18 cellular contexts compared by ENCODE assay signal in genomic region chr7:158301221-158301620, GRCh38.
DNase-seq lines count a peak whose midpoint lies in the region; ATAC-seq and TF ChIP-seq lines count a peak whose summit lies in the region.
"Had no signal": no experiment of that assay in that cellular context is flagged by ENCODE, and none has a peak within 500 bp of the region (broad histone marks: within the 10 kb centered on the region; RNA-seq: fewer than 3 reads in every experiment).

No MANE protein-coding gene starts in this region.

- no peaks in the 10 kb centered on the region for H3F3A ChIP-seq in neural cell (ENCODE audit: insufficient read depth, low read length, poor library complexity, severe bottlenecking)

- H3K79me2 ChIP-seq in neural cell (replicated peaks; ENCODE audit: insufficient read depth, low read length): no peaks in the 10 kb centered on the region

- TF ChIP-seq CTCF in neural cell (IDR thresholded peaks at IDR 0.05; ENCODE audit: poor library complexity, severe bottlenecking) (no peak), vagina (IDR thresholded peaks at IDR 0.05) (no peak)

- H3K9me2 ChIP-seq in neural cell (ENCODE audit: insufficient read depth, low read length): no peaks in the 10 kb centered on the region

- H3K4me2 ChIP-seq in neural cell (ENCODE audit: low read length): no peak overlapping the region

- H3K4me3 ChIP-seq in H7 (ENCODE audit: insufficient read depth, low read depth, low read length): no peak overlapping the region
- H3K4me3 ChIP-seq in neural cell (ENCODE audit: low read length): peak overlapping the region; percentile 22
- no peak overlapping the region for H3K4me3 ChIP-seq in vagina
- H3K4me3 ChIP-seq: GM23248 had no signal

- no peak overlapping the region for H2AFZ ChIP-seq in neural cell (ENCODE audit: low read depth, low read length)
- H2AFZ ChIP-seq: GM23248 had no signal

- DNase-seq in H7 (peak; percentile 29), RPMI7951 (ENCODE audit: low read depth) (peak; percentile 17), vagina (ENCODE audit: extremely low spot score in 2 of 2) (peak; percentile 7 to 13)
- no peak for DNase-seq in activated naive CD4-positive, alpha-beta T cell treated with anti-CD3 and anti-CD28 coated beads, Interleukin-2, amount 50 U/mL, for 16 hours
- DNase-seq: ACHN, DMS79, GM23248, KBM-7, NCI-H1105 treated with DMSO at 0.1 percent for 48 hours, NCI-H1694, NCI-H2081 treated with DMSO at 0.1 percent for 48 hours, NCI-H748 treated with DMSO at 0.1 percent for 48 hours, OCI-M1, RPMI8226 had no signal

- H3K36me3 ChIP-seq in H7 (replicated peaks; ENCODE audit: control insufficient read depth, insufficient read depth, low read length) (no peaks in the 10 kb centered on the region), neural cell (ENCODE audit: insufficient read depth, low read length) (peaks cover 2% of the 10 kb centered on the region), vagina (no peaks in the 10 kb centered on the region)

- no peaks in the 10 kb centered on the region for H3K9me3 ChIP-seq in neural cell (ENCODE audit: low read length)
- H3K9me3 ChIP-seq in vagina: no peaks in the 10 kb centered on the region

- no peak for ATAC-seq in GM18517 (IDR thresholded peaks at IDR 0.05; ENCODE audit: unreplicated experiment)
- ATAC-seq in GM21390 (IDR thresholded peaks at IDR 0.05; ENCODE audit: unreplicated experiment): no peak
- ATAC-seq: HCT116 had no signal

- H3K9ac ChIP-seq in neural cell (ENCODE audit: low read length): peak overlapping the region; percentile 33
- H3K9ac ChIP-seq: GM23248 had no signal

- peak overlapping the region; percentile 62 for H3K27ac ChIP-seq in neural cell (ENCODE audit: low read length)
- no peak overlapping the region for H3K27ac ChIP-seq in vagina
- H3K27ac ChIP-seq: GM23248 had no signal

- no peak for TF ChIP-seq POLR2A in vagina (IDR thresholded peaks at IDR 0.05)

- no peaks in the 10 kb centered on the region for H3K27me3 ChIP-seq in H7 (ENCODE audit: control insufficient read depth, insufficient read depth, low read length)
- no peaks in the 10 kb centered on the region for H3K27me3 ChIP-seq in neural cell (ENCODE audit: insufficient read depth, low read depth, low read length)
- H3K27me3 ChIP-seq in vagina: no peaks in the 10 kb centered on the region

- TF ChIP-seq RAD21 in neural cell (conservative IDR thresholded peaks at IDR 0.05): no peak

- intact Hi-C loops in vagina (cut with DNase I): no loop called here

- H4K20me1 ChIP-seq in neural cell (ENCODE audit: insufficient read depth): no peaks in the 10 kb centered on the region

- H3K4me1 ChIP-seq in vagina: no peaks in the 10 kb centered on the region

- no peak for TF ChIP-seq EP300 in neural cell (conservative IDR thresholded peaks at IDR 0.05; ENCODE audit: poor library complexity, severe bottlenecking)

TF ChIP-seq in neural cell, 6 proteins besides CTCF, POLR2A, EP300 and RAD21:
- TF ChIP-seq TAF1 (IDR thresholded peaks at IDR 0.05; ENCODE audit: low read depth) (no peak), POLR2AphosphoS5 (IDR thresholded peaks at IDR 0.05) (no peak), EZH2 (IDR thresholded peaks at IDR 0.05; ENCODE audit: borderline replicate concordance, insufficient read depth, low read length, poor library complexity, severe bottlenecking) (no peak), SMC3 (conservative IDR thresholded peaks at IDR 0.05; ENCODE audit: poor library complexity) (no peak), MXI1 (conservative IDR thresholded peaks at IDR 0.05; ENCODE audit: poor library complexity, severe bottlenecking) (no peak)
- TF ChIP-seq, protein P1, sequence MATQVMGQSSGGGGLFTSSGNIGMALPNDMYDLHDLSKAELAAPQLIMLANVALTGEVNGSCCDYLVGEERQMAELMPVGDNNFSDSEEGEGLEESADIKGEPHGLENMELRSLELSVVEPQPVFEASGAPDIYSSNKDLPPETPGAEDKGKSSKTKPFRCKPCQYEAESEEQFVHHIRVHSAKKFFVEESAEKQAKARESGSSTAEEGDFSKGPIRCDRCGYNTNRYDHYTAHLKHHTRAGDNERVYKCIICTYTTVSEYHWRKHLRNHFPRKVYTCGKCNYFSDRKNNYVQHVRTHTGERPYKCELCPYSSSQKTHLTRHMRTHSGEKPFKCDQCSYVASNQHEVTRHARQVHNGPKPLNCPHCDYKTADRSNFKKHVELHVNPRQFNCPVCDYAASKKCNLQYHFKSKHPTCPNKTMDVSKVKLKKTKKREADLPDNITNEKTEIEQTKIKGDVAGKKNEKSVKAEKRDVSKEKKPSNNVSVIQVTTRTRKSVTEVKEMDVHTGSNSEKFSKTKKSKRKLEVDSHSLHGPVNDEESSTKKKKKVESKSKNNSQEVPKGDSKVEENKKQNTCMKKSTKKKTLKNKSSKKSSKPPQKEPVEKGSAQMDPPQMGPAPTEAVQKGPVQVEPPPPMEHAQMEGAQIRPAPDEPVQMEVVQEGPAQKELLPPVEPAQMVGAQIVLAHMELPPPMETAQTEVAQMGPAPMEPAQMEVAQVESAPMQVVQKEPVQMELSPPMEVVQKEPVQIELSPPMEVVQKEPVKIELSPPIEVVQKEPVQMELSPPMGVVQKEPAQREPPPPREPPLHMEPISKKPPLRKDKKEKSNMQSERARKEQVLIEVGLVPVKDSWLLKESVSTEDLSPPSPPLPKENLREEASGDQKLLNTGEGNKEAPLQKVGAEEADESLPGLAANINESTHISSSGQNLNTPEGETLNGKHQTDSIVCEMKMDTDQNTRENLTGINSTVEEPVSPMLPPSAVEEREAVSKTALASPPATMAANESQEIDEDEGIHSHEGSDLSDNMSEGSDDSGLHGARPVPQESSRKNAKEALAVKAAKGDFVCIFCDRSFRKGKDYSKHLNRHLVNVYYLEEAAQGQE (IDR thresholded peaks at IDR 0.05; ENCODE audit: borderline replicate concordance): peak; percentile 60
